ENCODE assay signal across 13 cellular contexts in genomic region chr1:202656057-202656456, GRCh38. TPM values are rescaled to one million over a fixed set of nuclear protein-coding genes. Genes with fewer than 3 reads are reported as not detected.
DNase-seq lines count a peak whose midpoint lies in the region; ATAC-seq and TF ChIP-seq lines count a peak whose summit lies in the region.
"Had no signal": no experiment of that assay in that cellular context is flagged by ENCODE, and none has a peak within 500 bp of the region (broad histone marks: within the 10 kb centered on the region; RNA-seq: fewer than 3 reads in every experiment).

No MANE protein-coding gene starts in this region.

- no peaks in the 10 kb centered on the region for H3K9me3 Mint-ChIP-seq in glutamatergic neuron (ENCODE audit: unreplicated experiment)

- H3K9me2 ChIP-seq in PC-9 (ENCODE audit: insufficient read depth): no peaks in the 10 kb centered on the region

- H3K4me3 ChIP-seq in GM12864 (ENCODE audit: low read depth, low read length): no peak overlapping the region
- H3K4me3 ChIP-seq in PC-9: no peak overlapping the region
- H3K4me3 ChIP-seq: dorsolateral prefrontal cortex had no signal

- no peak overlapping the region for H3K4me3 Mint-ChIP-seq in glutamatergic neuron (ENCODE audit: unreplicated experiment)

- H3K36me3 Mint-ChIP-seq in glutamatergic neuron (ENCODE audit: unreplicated experiment): no peaks in the 10 kb centered on the region
- H3K36me3 Mint-ChIP-seq: CD14-positive monocyte had no signal

- no peak overlapping the region for H3K27ac ChIP-seq in 22Rv1
- no peak overlapping the region for H3K27ac ChIP-seq in PC-9

- DNase-seq in GM12864 (ENCODE audit: low read depth): no peak
- DNase-seq in PC-9: peak in 1 of 2 experiments; percentile 16
- peak; percentile 75 for DNase-seq in glutamatergic neuron
- no peak for DNase-seq in NCI-H2171 treated with DMSO at 0.1 percent for 48 hours (lab: John Stamatoyannopoulos, UW)
- DNase-seq in NCI-H446 (lab: John Stamatoyannopoulos, UW): no peak
- DNase-seq: hippocampal formation; stimulated activated CD4-positive, alpha-beta T cell treated with anti-CD3 and anti-CD28 coated beads, Interleukin-4, amount 100 ng/mL, for 4 hours had no signal

- no peak for ATAC-seq in GM18870 (IDR thresholded peaks at IDR 0.05; ENCODE audit: unreplicated experiment)
- ATAC-seq in GM21529 (IDR thresholded peaks at IDR 0.05; ENCODE audit: unreplicated experiment): no peak

- peaks cover 4% of the 10 kb centered on the region for H3K27me3 Mint-ChIP-seq in glutamatergic neuron (ENCODE audit: unreplicated experiment)

- no peaks in the 10 kb centered on the region for H3K36me3 ChIP-seq in PC-9 (ENCODE audit: low read depth)

- no peaks in the 10 kb centered on the region for H4K20me1 ChIP-seq in PC-9 (ENCODE audit: insufficient read depth)

- no peaks in the 10 kb centered on the region for H3K4me1 ChIP-seq in PC-9 (replicated peaks; ENCODE audit: insufficient read depth)

- H3F3A ChIP-seq in PC-9 (ENCODE audit: insufficient read depth, low read depth): no peaks in the 10 kb centered on the region

- no peak overlapping the region for H3K27ac Mint-ChIP-seq in glutamatergic neuron (ENCODE audit: unreplicated experiment)
- H3K27ac Mint-ChIP-seq: CD14-positive monocyte had no signal

- no TSS peak for BruUV-seq in PC-9 (replicated peaks; lab: Mats Ljungman, UMichigan)

- intact Hi-C loops in PC-9 (cut with micrococcal nuclease; ENCODE audit: unreplicated experiment): no loop called here

- peaks cover 98% of the 10 kb centered on the region for H3K27me3 ChIP-seq in PC-9 (ENCODE audit: insufficient read depth, low read depth)

- peaks cover 38% of the 10 kb centered on the region for H3K4me1 Mint-ChIP-seq in glutamatergic neuron (ENCODE audit: low read depth, unreplicated experiment)
- H3K4me1 Mint-ChIP-seq: CD14-positive monocyte had no signal

- no peak overlapping the region for H3K4me2 ChIP-seq in PC-9

- CTCF ChIA-PET in PC-9 (lab: Charles Lee): no interaction called here

- TF ChIP-seq CTCF in 22Rv1 (IDR thresholded peaks at IDR 0.05) (peak; percentile 31), GM12864 (IDR thresholded peaks at IDR 0.05; ENCODE audit: low read depth, low read length, missing control alignments) (peak; percentile 31), PC-9 (conservative IDR thresholded peaks at IDR 0.05) (peak; percentile 46; the same call in 1 of the 2 replicates), glutamatergic neuron (IDR thresholded peaks at IDR 0.05; ENCODE audit: partially characterized antibody, unreplicated experiment) (peak; percentile 42)

- H3K79me2 ChIP-seq in PC-9 (ENCODE audit: low read depth): no peaks in the 10 kb centered on the region

- H3K9me3 ChIP-seq in PC-9 (ENCODE audit: insufficient read depth, low read depth): no peaks in the 10 kb centered on the region

- H2AFZ ChIP-seq in PC-9: no peak overlapping the region

- POLR2A ChIA-PET in PC-9 (lab: Charles Lee; ENCODE audit: unreplicated experiment): no interaction called here

RNA-seq across cellular contexts. Expression of gene SYT2, which starts 54.2 kb away (rescaled TPM):
- total RNA-seq in PC-9 (2021) (0.07 TPM in 1 of 2 replicates, not detected in the other), glutamatergic neuron (ENCODE audit: unreplicated experiment) (2.6 TPM)
- total RNA-seq: LHCN-M2 had no signal
